In the genomic region with DNA sequence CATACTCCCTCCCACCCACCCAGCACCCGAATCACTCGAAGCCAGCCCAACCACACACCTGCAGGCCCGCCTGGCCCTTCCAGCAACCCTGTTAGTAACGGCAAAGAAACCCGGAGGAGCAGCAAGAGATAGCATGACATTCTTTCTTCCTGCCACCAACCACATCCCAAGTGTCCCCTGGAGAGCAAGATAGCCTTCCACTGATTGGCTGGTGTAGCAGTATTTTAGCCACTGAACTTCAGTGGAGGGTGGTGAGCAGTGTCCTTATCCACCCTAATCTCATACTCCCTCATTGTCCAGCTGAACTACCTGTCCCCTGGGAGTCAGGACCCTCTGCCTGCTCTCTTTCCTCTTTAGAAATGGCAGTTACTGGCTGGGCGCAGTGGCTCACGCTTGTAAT, we compare ENCODE assay signal across 26 cellular contexts. TPM values are rescaled to one million over a fixed set of nuclear protein-coding genes. Genes with fewer than 3 reads are reported as not detected.
"Had no signal": no experiment of that assay in that cellular context is flagged by ENCODE, and none has a peak within 500 bp of the region (broad histone marks: within the 10 kb centered on the region; RNA-seq: fewer than 3 reads in every experiment).

No MANE protein-coding gene starts in this region.

- ATAC-seq: activated CD4-positive, alpha-beta T cell treated with anti-CD3 and anti-CD28 coated beads for 36 hours; esophagus mucosa; left lung; naive thymus-derived CD4-positive, alpha-beta T cell; right cardiac atrium; stimulated activated naive CD8-positive, alpha-beta T cell treated with anti-CD3 and anti-CD28 coated beads, Interleukin-15, amount 100 ng/mL, for 72 hours; WTC11 had no signal

- H3K4me1 ChIP-seq: breast epithelium, prostate gland had no signal

- H3K27me3 ChIP-seq: breast epithelium, left lung, neural progenitor cell, vagina had no signal

- H3K9me3 ChIP-seq: breast epithelium, left lung, prostate gland, vagina had no signal

- H3K4me3 ChIP-seq: breast epithelium, left lung, lung, neural progenitor cell, prostate gland, vagina had no signal

- H3K9ac ChIP-seq: neural progenitor cell had no signal

- H3K4me2 ChIP-seq: neural progenitor cell had no signal

- H3K36me3 ChIP-seq: breast epithelium, neural progenitor cell, prostate gland had no signal

- DNase-seq: activated CD4-positive, alpha-beta memory T cell treated with anti-CD3 and anti-CD28 coated beads for 36 hours; activated CD4-positive, alpha-beta T cell treated with anti-CD3 and anti-CD28 coated beads for 36 hours; activated naive CD4-positive, alpha-beta T cell treated with Interleukin-2 at 50 U/mL for 16 hours; activated naive CD8-positive, alpha-beta T cell treated with anti-CD3 and anti-CD28 coated beads for 36 hours; activated T-cell treated with anti-CD3 and anti-CD28 coated beads, Interleukin-2, amount 50 U/mL, for 48 hours; effector memory CD4-positive, alpha-beta T cell; foreskin melanocyte; immature natural killer cell; naive thymus-derived CD4-positive, alpha-beta T cell; right cardiac atrium; stimulated activated CD4-positive, alpha-beta T cell treated with anti-CD3 and anti-CD28 coated beads, Interleukin-12 subunit alpha, Interleukin-12 subunit beta, amount 100 ng/mL, for 4 hours; stimulated activated naive CD8-positive, alpha-beta T cell treated with anti-CD3 and anti-CD28 coated beads, Interleukin-15, amount 100 ng/mL, for 72 hours had no signal

- H3K27ac ChIP-seq: breast epithelium, left lung, neural progenitor cell, prostate gland, vagina had no signal

- H2AFZ ChIP-seq: neural progenitor cell had no signal

- FAIRE-seq: astrocyte, colon, endothelial cell of umbilical vein had no signal

RNA-seq across cellular contexts. Expression of a gene that starts 0.8 kb away (rescaled TPM):
- total RNA-seq: dermis microvascular lymphatic vessel endothelial cell, endothelial cell of umbilical vein, esophagus mucosa, osteocyte, prostate gland, skeletal muscle tissue, vagina had no signal
- polyA plus RNA-seq: immature natural killer cell; naive thymus-derived CD4-positive, alpha-beta T cell had no signal
